ENCODE assay signal across 18 cellular contexts in genomic region chr6:155106456-155107107, GRCh38.
A peak's percentile ranks its signal among the peaks of the same experiment; 100 is the strongest.
DNase-seq lines count a peak whose midpoint lies in the region; ATAC-seq, FAIRE-seq and TF ChIP-seq lines count a peak whose summit lies in the region.
"Had no signal": no experiment of that assay in that cellular context is flagged by ENCODE, and none has a peak within 500 bp of the region (broad histone marks: within the 10 kb centered on the region; RNA-seq: fewer than 3 reads in every experiment).

No MANE protein-coding gene starts in this region.

- H3K27me3 ChIP-seq in GM23338 (ENCODE audit: insufficient read depth) (no peaks in the 10 kb centered on the region), psoas muscle (ENCODE audit: insufficient read depth in 3 of 3, low read length in 2 of 3) (no peaks in the 10 kb centered on the region)
- H3K27me3 ChIP-seq: sigmoid colon had no signal

- no peak overlapping the region for H3K9ac ChIP-seq in kidney (ENCODE audit: low read length in 2 of 2)

- peak overlapping the region; percentile 68; the same call in 1 of the 2 replicates for H3K27ac Mint-ChIP-seq in GM23338
- peak overlapping the region; percentile 2 for H3K27ac Mint-ChIP-seq in T-helper 1 cell treated with Interleukin-12 subunit alpha and Interleukin-12 subunit beta and Interleukin-4 antibody, amounts not matched to agents 30 μg/mL and 1 μg/mL, for 36 hours
- H3K27ac Mint-ChIP-seq: naive thymus-derived CD8-positive, alpha-beta T cell had no signal

- peaks cover 25% of the 10 kb centered on the region for H3K4me1 Mint-ChIP-seq in GM23338
- peaks cover 18% of the 10 kb centered on the region for H3K4me1 Mint-ChIP-seq in T-helper 1 cell treated with Interleukin-12 subunit alpha and Interleukin-12 subunit beta and Interleukin-4 antibody, amounts not matched to agents 30 μg/mL and 1 μg/mL, for 36 hours (ENCODE audit: low read depth)
- H3K4me1 Mint-ChIP-seq: naive thymus-derived CD8-positive, alpha-beta T cell had no signal

- no peak overlapping the region for H3K4me2 ChIP-seq in GM23338

- H3K9me3 ChIP-seq in psoas muscle = no peaks in the 10 kb centered on the region
- no peaks in the 10 kb centered on the region for H3K9me3 ChIP-seq in kidney (ENCODE audit: control insufficient read depth in 1 of 2, low read length in 2 of 2)
- H3K9me3 ChIP-seq: HAP-1, sigmoid colon had no signal

- no peak overlapping the region for H2AFZ ChIP-seq in GM23338

- peak; percentile 29; the same call in 2 of the 3 replicates for ATAC-seq in GM23338
- peak; percentile 89 to 95 (median 92) for ATAC-seq in psoas muscle
- no peak for ATAC-seq in GM18505 (IDR thresholded peaks at IDR 0.05; ENCODE audit: unreplicated experiment)
- ATAC-seq: left lobe of liver; naive thymus-derived CD8-positive, alpha-beta T cell had no signal

- H3K27ac ChIP-seq in GM23338 (ENCODE audit: low read depth) = 0 out of 2 replicates have a peak overlapping the region, but pooled peaks have one; percentile 20
- H3K27ac ChIP-seq in coronary artery = peak overlapping the region in 1 of 2 donors; percentile 35
- peak overlapping the region; percentile 74 for H3K27ac ChIP-seq in psoas muscle
- H3K27ac ChIP-seq in kidney (ENCODE audit: low read depth in 2 of 2, low read length in 2 of 2) = no peak overlapping the region

- no peaks in the 10 kb centered on the region for H3K9me3 Mint-ChIP-seq in GM23338
- no peaks in the 10 kb centered on the region for H3K9me3 Mint-ChIP-seq in T-helper 1 cell treated with Interleukin-12 subunit alpha and Interleukin-12 subunit beta and Interleukin-4 antibody, amounts not matched to agents 30 μg/mL and 1 μg/mL, for 36 hours
- H3K9me3 Mint-ChIP-seq: CD4-positive, alpha-beta memory T cell; naive thymus-derived CD8-positive, alpha-beta T cell had no signal

- H4K20me1 ChIP-seq in GM23338 (replicated peaks; ENCODE audit: insufficient read depth) = no peaks in the 10 kb centered on the region

- FAIRE-seq in kidney (lab: Jason Lieb, UNC) = no peak

- DNase-seq in GM23338 (ENCODE audit: low spot score) (no peak), coronary artery (ENCODE audit: low spot score) (no peak), psoas muscle (no peak), kidney (no peak), NCI-H345 (lab: John Stamatoyannopoulos, UW) (no peak)
- DNase-seq in activated CD8-positive, alpha-beta memory T cell treated with anti-CD3 and anti-CD28 coated beads for 24 hours = no peak
- DNase-seq: activated CD8-positive, alpha-beta memory T cell treated with anti-CD3 and anti-CD28 coated beads, Interleukin-2, amount 50 U/mL, for 4 hours; CD4-positive, alpha-beta memory T cell; Karpas-422; naive thymus-derived CD8-positive, alpha-beta T cell; NCI-H187; NCI-H748 treated with DMSO at 0.1 percent for 48 hours; SHP77 treated with DMSO at 0.1 percent for 48 hours; sigmoid colon had no signal

- H3K27me3 Mint-ChIP-seq in GM23338 (ENCODE audit: insufficient read depth, low read depth, poor library complexity) = peaks cover 3% of the 10 kb centered on the region
- no peaks in the 10 kb centered on the region for H3K27me3 Mint-ChIP-seq in T-helper 1 cell treated with Interleukin-12 subunit alpha and Interleukin-12 subunit beta and Interleukin-4 antibody, amounts not matched to agents 30 μg/mL and 1 μg/mL, for 36 hours (ENCODE audit: low read depth)

- H3K4me1 ChIP-seq in GM23338 (ENCODE audit: insufficient read depth) (peaks cover 25% of the 10 kb centered on the region), psoas muscle (peaks cover 11% of the 10 kb centered on the region), kidney (ENCODE audit: control insufficient read depth in 1 of 2, insufficient read depth in 1 of 2, low read depth in 1 of 2, low read length in 2 of 2) (no peaks in the 10 kb centered on the region)

- H3K9me2 ChIP-seq in GM23338 (ENCODE audit: insufficient read depth) = no peaks in the 10 kb centered on the region

- H3K4me3 Mint-ChIP-seq in GM23338 = no peak overlapping the region
- H3K4me3 Mint-ChIP-seq in T-helper 1 cell treated with Interleukin-12 subunit alpha and Interleukin-12 subunit beta and Interleukin-4 antibody, amounts not matched to agents 30 μg/mL and 1 μg/mL, for 36 hours = peak overlapping the region; percentile 59
- H3K4me3 Mint-ChIP-seq: naive thymus-derived CD8-positive, alpha-beta T cell had no signal

- no peaks in the 10 kb centered on the region; the same call in 1 of the 2 replicates for H3K79me2 ChIP-seq in GM23338 (replicated peaks; ENCODE audit: insufficient read depth)

- TF ChIP-seq POLR2A in GM18505 (IDR thresholded peaks at IDR 0.05; ENCODE audit: borderline replicate concordance, extremely low read depth, insufficient read depth, insufficient read length) = no peak

- WGBS in psoas muscle, 3 donors = 55 to 70% (median 56%) methylated on average over 8 of the region's 8 CpGs

- H3F3A ChIP-seq in GM23338 (replicated peaks; ENCODE audit: low read depth) = 0 out of 2 replicates have a peak, but pooled peaks cover 4% of the 10 kb centered on the region

- H3K36me3 ChIP-seq in GM23338 (ENCODE audit: insufficient read depth) (no peaks in the 10 kb centered on the region), psoas muscle (ENCODE audit: insufficient read depth in 1 of 2, low read depth in 1 of 2) (no peaks in the 10 kb centered on the region), kidney (ENCODE audit: control insufficient read depth in 1 of 2, insufficient read depth in 2 of 2, low read length in 2 of 2) (no peaks in the 10 kb centered on the region)
- H3K36me3 ChIP-seq: HAP-1, sigmoid colon had no signal

- intact Hi-C loops in psoas muscle (cut with DNase I) (no loop called here), kidney (cut with DNase I) (no loop called here)

- no peaks in the 10 kb centered on the region for H3K36me3 Mint-ChIP-seq in GM23338 (ENCODE audit: low read depth)
- H3K36me3 Mint-ChIP-seq in T-helper 1 cell treated with Interleukin-12 subunit alpha and Interleukin-12 subunit beta and Interleukin-4 antibody, amounts not matched to agents 30 μg/mL and 1 μg/mL, for 36 hours (ENCODE audit: low read depth) = peaks cover 1% of the 10 kb centered on the region
- H3K36me3 Mint-ChIP-seq: CD4-positive, alpha-beta memory T cell; naive thymus-derived CD8-positive, alpha-beta T cell had no signal

- H3K4me3 ChIP-seq in GM23338 (no peak overlapping the region), coronary artery (peak overlapping the region; percentile 37), psoas muscle (peak overlapping the region; percentile 63), kidney (ENCODE audit: low read length in 2 of 2) (no peak overlapping the region)
- H3K4me3 ChIP-seq: HAP-1 had no signal

- TF ChIP-seq CTCF in GM23338 (conservative IDR thresholded peaks at IDR 0.05; ENCODE audit: low read depth in 2 of 2) (no peak), coronary artery (IDR thresholded peaks at IDR 0.05) (no peak), psoas muscle (IDR thresholded peaks at IDR 0.05) (no peak), kidney (IDR thresholded peaks at IDR 0.05; ENCODE audit: borderline replicate concordance, extremely low read depth, insufficient read depth) (no peak)

TF ChIP-seq in GM23338, 12 proteins besides CTCF, POLR2A, EP300 and RAD21:
- no peak for TF ChIP-seq ZNF114 (CRISPR knock-in tag; IDR thresholded peaks at IDR 0.05)

Comparison
In these comparisons a context has a peak if more than half of its experiments do, and no peak if none do; other contexts are left out.
1. H3K27ac ChIP-seq: peak in GM23338 (single experiment) and psoas muscle (single experiment); none in kidney (0 of 2).
2. H3K4me3 ChIP-seq: peak in coronary artery (single experiment) and psoas muscle (single experiment); none in GM23338 (single experiment) and kidney (0 of 2).